ENCODE assay signal across 1 cellular context in genomic region chr2:146246734-146247523, GRCh38.
TF ChIP-seq lines count a peak whose summit lies in the region.

No MANE protein-coding gene starts in this region.

TF ChIP-seq in GM12878, 131 proteins besides CTCF, POLR2A, EP300 and RAD21:
- TF ChIP-seq ATF2 (IDR thresholded peaks at IDR 0.05; ENCODE audit: low read length), result no peak
- no peak for TF ChIP-seq ZNF207 (IDR thresholded peaks at IDR 0.05; ENCODE audit: borderline replicate concordance)
- TF ChIP-seq MYB (IDR thresholded peaks at IDR 0.05; ENCODE audit: borderline replicate concordance, low read depth, low read length), result no peak
- TF ChIP-seq PAX5 (IDR thresholded peaks at IDR 0.05; ENCODE audit: borderline replicate concordance, low read depth, low read length), result no peak
- no peak for TF ChIP-seq MTA2 (IDR thresholded peaks at IDR 0.05; ENCODE audit: low read depth)
- no peak for TF ChIP-seq ZNF622 (IDR thresholded peaks at IDR 0.05)
- TF ChIP-seq BCL3 (IDR thresholded peaks at IDR 0.05; ENCODE audit: borderline replicate concordance, insufficient read depth, low read depth, low read length, poor library complexity, severe bottlenecking), result no peak
- TF ChIP-seq BACH1 (IDR thresholded peaks at IDR 0.05; ENCODE audit: borderline replicate concordance), result no peak
- TF ChIP-seq, protein P1, sequence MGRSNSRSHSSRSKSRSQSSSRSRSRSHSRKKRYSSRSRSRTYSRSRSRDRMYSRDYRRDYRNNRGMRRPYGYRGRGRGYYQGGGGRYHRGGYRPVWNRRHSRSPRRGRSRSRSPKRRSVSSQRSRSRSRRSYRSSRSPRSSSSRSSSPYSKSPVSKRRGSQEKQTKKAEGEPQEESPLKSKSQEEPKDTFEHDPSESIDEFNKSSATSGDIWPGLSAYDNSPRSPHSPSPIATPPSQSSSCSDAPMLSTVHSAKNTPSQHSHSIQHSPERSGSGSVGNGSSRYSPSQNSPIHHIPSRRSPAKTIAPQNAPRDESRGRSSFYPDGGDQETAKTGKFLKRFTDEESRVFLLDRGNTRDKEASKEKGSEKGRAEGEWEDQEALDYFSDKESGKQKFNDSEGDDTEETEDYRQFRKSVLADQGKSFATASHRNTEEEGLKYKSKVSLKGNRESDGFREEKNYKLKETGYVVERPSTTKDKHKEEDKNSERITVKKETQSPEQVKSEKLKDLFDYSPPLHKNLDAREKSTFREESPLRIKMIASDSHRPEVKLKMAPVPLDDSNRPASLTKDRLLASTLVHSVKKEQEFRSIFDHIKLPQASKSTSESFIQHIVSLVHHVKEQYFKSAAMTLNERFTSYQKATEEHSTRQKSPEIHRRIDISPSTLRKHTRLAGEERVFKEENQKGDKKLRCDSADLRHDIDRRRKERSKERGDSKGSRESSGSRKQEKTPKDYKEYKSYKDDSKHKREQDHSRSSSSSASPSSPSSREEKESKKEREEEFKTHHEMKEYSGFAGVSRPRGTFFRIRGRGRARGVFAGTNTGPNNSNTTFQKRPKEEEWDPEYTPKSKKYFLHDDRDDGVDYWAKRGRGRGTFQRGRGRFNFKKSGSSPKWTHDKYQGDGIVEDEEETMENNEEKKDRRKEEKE (IDR thresholded peaks at IDR 0.05), result no peak
- no peak for TF ChIP-seq DPF2 (IDR thresholded peaks at IDR 0.05)
- TF ChIP-seq, protein P2, sequence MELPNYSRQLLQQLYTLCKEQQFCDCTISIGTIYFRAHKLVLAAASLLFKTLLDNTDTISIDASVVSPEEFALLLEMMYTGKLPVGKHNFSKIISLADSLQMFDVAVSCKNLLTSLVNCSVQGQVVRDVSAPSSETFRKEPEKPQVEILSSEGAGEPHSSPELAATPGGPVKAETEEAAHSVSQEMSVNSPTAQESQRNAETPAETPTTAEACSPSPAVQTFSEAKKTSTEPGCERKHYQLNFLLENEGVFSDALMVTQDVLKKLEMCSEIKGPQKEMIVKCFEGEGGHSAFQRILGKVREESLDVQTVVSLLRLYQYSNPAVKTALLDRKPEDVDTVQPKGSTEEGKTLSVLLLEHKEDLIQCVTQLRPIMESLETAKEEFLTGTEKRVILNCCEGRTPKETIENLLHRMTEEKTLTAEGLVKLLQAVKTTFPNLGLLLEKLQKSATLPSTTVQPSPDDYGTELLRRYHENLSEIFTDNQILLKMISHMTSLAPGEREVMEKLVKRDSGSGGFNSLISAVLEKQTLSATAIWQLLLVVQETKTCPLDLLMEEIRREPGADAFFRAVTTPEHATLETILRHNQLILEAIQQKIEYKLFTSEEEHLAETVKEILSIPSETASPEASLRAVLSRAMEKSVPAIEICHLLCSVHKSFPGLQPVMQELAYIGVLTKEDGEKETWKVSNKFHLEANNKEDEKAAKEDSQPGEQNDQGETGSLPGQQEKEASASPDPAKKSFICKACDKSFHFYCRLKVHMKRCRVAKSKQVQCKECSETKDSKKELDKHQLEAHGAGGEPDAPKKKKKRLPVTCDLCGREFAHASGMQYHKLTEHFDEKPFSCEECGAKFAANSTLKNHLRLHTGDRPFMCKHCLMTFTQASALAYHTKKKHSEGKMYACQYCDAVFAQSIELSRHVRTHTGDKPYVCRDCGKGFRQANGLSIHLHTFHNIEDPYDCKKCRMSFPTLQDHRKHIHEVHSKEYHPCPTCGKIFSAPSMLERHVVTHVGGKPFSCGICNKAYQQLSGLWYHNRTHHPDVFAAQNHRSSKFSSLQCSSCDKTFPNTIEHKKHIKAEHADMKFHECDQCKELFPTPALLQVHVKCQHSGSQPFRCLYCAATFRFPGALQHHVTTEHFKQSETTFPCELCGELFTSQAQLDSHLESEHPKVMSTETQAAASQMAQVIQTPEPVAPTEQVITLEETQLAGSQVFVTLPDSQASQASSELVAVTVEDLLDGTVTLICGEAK (IDR thresholded peaks at IDR 0.05; ENCODE audit: borderline replicate concordance), result no peak
TF ChIP-seq in GM12878: peak in this region for 0.
